In genomic region chr18:62170857-62171256, GRCh38 we compare ENCODE assay signal across 27 cellular contexts.
"Had no signal": no experiment of that assay in that cellular context is flagged by ENCODE, and none has a peak within 500 bp of the region (broad histone marks: within the 10 kb centered on the region; RNA-seq: fewer than 3 reads in every experiment).

No MANE protein-coding gene starts in this region.

- ATAC-seq: activated naive CD4-positive, alpha-beta T cell treated with anti-CD3 and anti-CD28 coated beads, Interleukin-2, amount 50 U/mL, for 72 hours; activated T-cell treated with anti-CD3 and anti-CD28 coated beads, Interleukin-2, amount 50 U/mL, for 72 hours; esophagus mucosa; WTC11 had no signal

- H3K27me3 Mint-ChIP-seq: activated CD4-positive, alpha-beta memory T cell treated with anti-CD3 and anti-CD28 coated beads, Interleukin-2, amount 10 ng/mL, durations not matched to agents 7 days and 5 days; activated CD4-positive, alpha-beta T cell treated with anti-CD3 and anti-CD28 coated beads, Interleukin-2, amount 10 ng/mL, durations not matched to agents 7 days and 5 days; activated naive CD4-positive, alpha-beta T cell treated with anti-CD3 and anti-CD28 coated beads, Interleukin-2, amount 10 ng/mL, durations not matched to agents 7 days and 5 days; activated T-cell treated with anti-CD3 and anti-CD28 coated beads, Interleukin-2, amount 50 U/mL, for 24 hours; central memory CD8-positive, alpha-beta T cell; dendritic cell treated with granulocyte-macrophage colony-stimulating factor and Interleukin-4, amounts not matched to agents 40 ng/mL and 50 ng/mL, for 4 days had no signal

- H3K9me3 Mint-ChIP-seq: activated naive CD4-positive, alpha-beta T cell treated with anti-CD3 and anti-CD28 coated beads, Interleukin-2, amount 10 ng/mL, durations not matched to agents 7 days and 5 days; activated T-cell treated with anti-CD3 and anti-CD28 coated beads, Interleukin-2, amount 50 U/mL, for 24 hours; central memory CD8-positive, alpha-beta T cell had no signal

- H3K36me3 ChIP-seq: brain microvascular endothelial cell had no signal

- H3K27me3 ChIP-seq: brain microvascular endothelial cell, dorsolateral prefrontal cortex had no signal

- DNase-seq: activated CD4-positive, alpha-beta memory T cell treated with anti-CD3 and anti-CD28 coated beads, Interleukin-2, amount 10 ng/mL, durations not matched to agents 7 days and 5 days; activated CD4-positive, alpha-beta T cell treated with anti-CD3 and anti-CD28 coated beads for 1 hour; activated CD4-positive, alpha-beta T cell treated with anti-CD3 and anti-CD28 coated beads for 4 hours; activated CD4-positive, alpha-beta T cell treated with anti-CD3 and anti-CD28 coated beads, Interleukin-2, amount 10 ng/mL, durations not matched to agents 7 days and 5 days; activated CD4-positive, alpha-beta T cell treated with anti-CD3 and anti-CD28 coated beads, Interleukin-2, amount 50 U/mL, for 4 hours; activated CD8-positive, alpha-beta memory T cell treated with anti-CD3 and anti-CD28 coated beads, Interleukin-2, amount 50 U/mL, for 48 hours; activated gamma-delta T cell; activated naive CD4-positive, alpha-beta T cell; activated naive CD4-positive, alpha-beta T cell treated with anti-CD3 and anti-CD28 coated beads, Interleukin-2, amount 10 ng/mL, durations not matched to agents 7 days and 5 days; activated T-cell treated with anti-CD3 and anti-CD28 coated beads for 4 hours; activated T-cell treated with anti-CD3 and anti-CD28 coated beads, Interleukin-2, amount 50 U/mL, for 24 hours; activated T-cell treated with anti-CD3 and anti-CD28 coated beads, Interleukin-2, amount 50 U/mL, for 72 hours; amniotic stem cell; anterior cingulate cortex; brain microvascular endothelial cell; dorsolateral prefrontal cortex; effector memory CD4-positive, alpha-beta T cell; endodermal cell; foreskin fibroblast; T1000 had no signal

- H3K4me3 ChIP-seq: coronary artery, dorsolateral prefrontal cortex had no signal

- H3K4me1 Mint-ChIP-seq: activated CD4-positive, alpha-beta T cell treated with anti-CD3 and anti-CD28 coated beads, Interleukin-2, amount 10 ng/mL, durations not matched to agents 7 days and 5 days; activated naive CD4-positive, alpha-beta T cell treated with anti-CD3 and anti-CD28 coated beads, Interleukin-2, amount 10 ng/mL, durations not matched to agents 7 days and 5 days; endodermal cell had no signal

- H3K4me3 Mint-ChIP-seq: activated CD4-positive, alpha-beta memory T cell treated with anti-CD3 and anti-CD28 coated beads, Interleukin-2, amount 10 ng/mL, durations not matched to agents 7 days and 5 days; activated CD4-positive, alpha-beta T cell treated with anti-CD3 and anti-CD28 coated beads, Interleukin-2, amount 10 ng/mL, durations not matched to agents 7 days and 5 days; activated naive CD4-positive, alpha-beta T cell treated with anti-CD3 and anti-CD28 coated beads, Interleukin-2, amount 10 ng/mL, durations not matched to agents 7 days and 5 days; activated T-cell treated with anti-CD3 and anti-CD28 coated beads, Interleukin-2, amount 50 U/mL, for 24 hours; activated T-cell treated with anti-CD3 and anti-CD28 coated beads, Interleukin-2, amount 50 U/mL, for 72 hours; central memory CD8-positive, alpha-beta T cell; dendritic cell treated with granulocyte-macrophage colony-stimulating factor and Interleukin-4, amounts not matched to agents 40 ng/mL and 50 ng/mL, for 4 days; endodermal cell; WTC11 had no signal

- H3K27ac ChIP-seq: brain microvascular endothelial cell, coronary artery, dorsolateral prefrontal cortex, VCaP had no signal

- H3K27ac Mint-ChIP-seq: activated CD4-positive, alpha-beta memory T cell treated with anti-CD3 and anti-CD28 coated beads, Interleukin-2, amount 10 ng/mL, durations not matched to agents 7 days and 5 days; activated CD4-positive, alpha-beta T cell treated with anti-CD3 and anti-CD28 coated beads, Interleukin-2, amount 10 ng/mL, durations not matched to agents 7 days and 5 days; activated naive CD4-positive, alpha-beta T cell treated with anti-CD3 and anti-CD28 coated beads, Interleukin-2, amount 10 ng/mL, durations not matched to agents 7 days and 5 days; activated naive CD4-positive, alpha-beta T cell treated with anti-CD3 and anti-CD28 coated beads, Interleukin-2, amount 50 U/mL, for 72 hours; activated T-cell treated with anti-CD3 and anti-CD28 coated beads, Interleukin-2, amount 50 U/mL, for 24 hours; activated T-cell treated with anti-CD3 and anti-CD28 coated beads, Interleukin-2, amount 50 U/mL, for 72 hours; dendritic cell treated with granulocyte-macrophage colony-stimulating factor and Interleukin-4, amounts not matched to agents 40 ng/mL and 50 ng/mL, for 4 days; endodermal cell; WTC11 had no signal
